ENCODE assay signal across 28 cellular contexts in the genomic region with DNA sequence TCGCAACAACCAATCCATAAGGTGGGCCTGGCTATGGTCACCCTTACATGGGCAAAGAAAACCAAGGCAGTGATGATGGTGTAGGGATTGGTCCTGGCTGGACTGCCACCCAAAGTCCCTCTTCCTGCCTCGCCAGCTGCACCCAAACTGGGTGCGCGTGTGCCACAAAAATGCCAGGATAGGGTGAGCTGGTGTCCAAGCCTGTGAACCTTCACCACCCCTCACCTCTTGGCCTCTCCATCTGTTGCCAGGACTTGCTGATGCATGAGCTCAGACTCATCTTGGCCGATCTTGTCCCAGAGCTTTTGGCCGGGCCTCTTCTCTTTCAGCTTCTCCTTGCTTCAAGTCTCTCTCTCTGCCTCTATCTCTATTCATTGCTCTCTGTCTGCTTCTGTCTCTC.
"Had no signal": no experiment of that assay in that cellular context is flagged by ENCODE, and none has a peak within 500 bp of the region (broad histone marks: within the 10 kb centered on the region; RNA-seq: fewer than 3 reads in every experiment).

No MANE protein-coding gene starts in this region.

- H3K4me2 ChIP-seq: neural progenitor cell had no signal

- H3K9ac ChIP-seq: neural progenitor cell had no signal

- H3K9me3 ChIP-seq: colonic mucosa, esophagus squamous epithelium, mucosa of descending colon, prostate gland, sigmoid colon, testis, tibial artery, upper lobe of left lung had no signal

- H3K4me1 Mint-ChIP-seq: naive B cell; neural progenitor cell; stimulated activated memory B cell treated with anti-CD40 and anti-IgM and Interleukin-4, amounts not matched to agents 10 μg/mL and 1 μg/mL and 100 μg/mL, for 72 hours had no signal

- H3K36me3 ChIP-seq: colonic mucosa, esophagus squamous epithelium, heart right ventricle, neural progenitor cell, prostate gland, right atrium auricular region, sigmoid colon, tibial artery, upper lobe of left lung had no signal

- H3K36me3 Mint-ChIP-seq: mesothelial cell of epicardium; naive B cell; natural killer cell treated with Interleukin-12 subunit alpha and Interleukin-12 subunit beta and Interleukin-15 and Interleukin-18, amount 100 ng/mL, for 72 hours; neural progenitor cell; stimulated activated memory B cell treated with anti-CD40 and anti-IgM and Interleukin-4, amounts not matched to agents 10 μg/mL and 1 μg/mL and 100 μg/mL, for 72 hours had no signal

- H3K27me3 ChIP-seq: colonic mucosa, neural progenitor cell, right atrium auricular region, sigmoid colon, testis, tibial artery, upper lobe of left lung had no signal

- H3K4me3 Mint-ChIP-seq: dendritic cell treated with granulocyte-macrophage colony-stimulating factor and Interleukin-4, amounts not matched to agents 40 ng/mL and 50 ng/mL, for 4 days; mesothelial cell of epicardium; naive B cell; natural killer cell treated with Interleukin-12 subunit alpha and Interleukin-12 subunit beta and Interleukin-15 and Interleukin-18, amount 100 ng/mL, for 72 hours; neural progenitor cell; stimulated activated memory B cell treated with anti-CD40 and anti-IgM and Interleukin-4, amounts not matched to agents 10 μg/mL and 1 μg/mL and 100 μg/mL, for 72 hours had no signal

- DNase-seq: colonic mucosa; effector memory CD4-positive, alpha-beta T cell; erythroblast; esophagus squamous epithelium; foreskin melanocyte; glutamatergic neuron; heart right ventricle; hippocampal formation; kidney glomerular epithelial cell; mesenchymal stem cell; naive B cell; nucleus accumbens; sigmoid colon; stimulated activated CD4-positive, alpha-beta T cell treated with anti-CD3 and anti-CD28 coated beads, Interleukin-2, amount 100 ng/mL, for 24 hours; stimulated activated CD4-positive, alpha-beta T cell treated with anti-CD3 and anti-CD28 coated beads, Interleukin-4, amount 100 ng/mL, for 24 hours; stimulated activated naive CD8-positive, alpha-beta T cell treated with anti-CD3 and anti-CD28 coated beads, Interleukin-15, Interleukin-2, amounts not matched to agents 100 U/mL and 50 U/mL, for 24 hours; substantia nigra; testis; tibial artery; upper lobe of left lung had no signal

- ATAC-seq: heart right ventricle; mucosa of descending colon; natural killer cell treated with Interleukin-12 subunit alpha and Interleukin-12 subunit beta and Interleukin-15 and Interleukin-18, amount 100 ng/mL, for 72 hours; stimulated activated memory B cell treated with anti-CD40 and anti-IgM and Interleukin-4, amounts not matched to agents 10 μg/mL and 1 μg/mL and 100 μg/mL, for 72 hours; stimulated activated naive CD8-positive, alpha-beta T cell treated with anti-CD3 and anti-CD28 coated beads, Interleukin-15, Interleukin-2, amounts not matched to agents 100 U/mL and 50 U/mL, for 24 hours had no signal

- H3K4me3 ChIP-seq: colonic mucosa, esophagus squamous epithelium, heart right ventricle, mucosa of descending colon, neural progenitor cell, prostate gland, right atrium auricular region, sigmoid colon, testis, tibial artery, upper lobe of left lung had no signal

- H3K9me3 Mint-ChIP-seq: dendritic cell treated with granulocyte-macrophage colony-stimulating factor and Interleukin-4, amounts not matched to agents 40 ng/mL and 50 ng/mL, for 4 days; natural killer cell treated with Interleukin-12 subunit alpha and Interleukin-12 subunit beta and Interleukin-15 and Interleukin-18, amount 100 ng/mL, for 72 hours; neural progenitor cell; stimulated activated memory B cell treated with anti-CD40 and anti-IgM and Interleukin-4, amounts not matched to agents 10 μg/mL and 1 μg/mL and 100 μg/mL, for 72 hours had no signal

- H3K27ac ChIP-seq: esophagus squamous epithelium, heart right ventricle, neural progenitor cell, prostate gland, right atrium auricular region, sigmoid colon, testis, tibial artery had no signal

- H3K27ac Mint-ChIP-seq: dendritic cell treated with granulocyte-macrophage colony-stimulating factor and Interleukin-4, amounts not matched to agents 40 ng/mL and 50 ng/mL, for 4 days; naive B cell; natural killer cell treated with Interleukin-12 subunit alpha and Interleukin-12 subunit beta and Interleukin-15 and Interleukin-18, amount 100 ng/mL, for 72 hours; neural progenitor cell; stimulated activated memory B cell treated with anti-CD40 and anti-IgM and Interleukin-4, amounts not matched to agents 10 μg/mL and 1 μg/mL and 100 μg/mL, for 72 hours had no signal

- H3K4me1 ChIP-seq: heart right ventricle, neural progenitor cell, right atrium auricular region, testis had no signal

- H2AFZ ChIP-seq: neural progenitor cell had no signal
